ENCODE assay signal across 9 cellular contexts in genomic region chr12:123801573-123802178, GRCh38. TPM values are rescaled to one million over a fixed set of nuclear protein-coding genes. Genes with fewer than 3 reads are reported as not detected.
DNase-seq lines count a peak whose midpoint lies in the region; ATAC-seq, FAIRE-seq and TF ChIP-seq lines count a peak whose summit lies in the region.
"Had no signal": no experiment of that assay in that cellular context is flagged by ENCODE, and none has a peak within 500 bp of the region (broad histone marks: within the 10 kb centered on the region; RNA-seq: fewer than 3 reads in every experiment).

No MANE protein-coding gene starts in this region.

- H2AFZ ChIP-seq in MM.1S (ENCODE audit: low read length) (no peak overlapping the region), neural cell (ENCODE audit: low read depth, low read length) (no peak overlapping the region)

- no peaks in the 10 kb centered on the region for H3K36me3 ChIP-seq in MM.1S (replicated peaks; ENCODE audit: insufficient read depth, low read length)
- no peaks in the 10 kb centered on the region for H3K36me3 ChIP-seq in neural cell (ENCODE audit: insufficient read depth, low read length)

- intact Hi-C loops in posterior vena cava (cut with DNase I) = no loop called here

- H3K9me2 ChIP-seq in MM.1S (replicated peaks; ENCODE audit: insufficient read depth, low read length) (no peaks in the 10 kb centered on the region), neural cell (ENCODE audit: insufficient read depth, low read length) (no peaks in the 10 kb centered on the region)

- H3K27me3 ChIP-seq in MM.1S (replicated peaks; ENCODE audit: insufficient read depth, low read length) (no peaks in the 10 kb centered on the region), neural cell (ENCODE audit: insufficient read depth, low read depth, low read length) (no peaks in the 10 kb centered on the region)

- no peaks in the 10 kb centered on the region for H3K79me2 ChIP-seq in MM.1S (ENCODE audit: low read length)
- H3K79me2 ChIP-seq in neural cell (replicated peaks; ENCODE audit: insufficient read depth, low read length) = no peaks in the 10 kb centered on the region

- H3K9ac ChIP-seq in MM.1S (ENCODE audit: low read length) = no peak overlapping the region
- no peak overlapping the region for H3K9ac ChIP-seq in neural cell (ENCODE audit: low read length)

- H3K27ac ChIP-seq in MM.1S (ENCODE audit: low read length) (no peak overlapping the region), neural cell (ENCODE audit: low read length) (no peak overlapping the region)

- H3K4me1 ChIP-seq in MM.1S (ENCODE audit: low read length) = no peaks in the 10 kb centered on the region

- no peak overlapping the region for H3K4me3 ChIP-seq in MM.1S (ENCODE audit: low read length)
- H3K4me3 ChIP-seq in cardiac fibroblast (replicated peaks in 1 of 2; ENCODE audit: low read depth in 2 of 2, low read length in 2 of 2) = no peak overlapping the region
- H3K4me3 ChIP-seq in neural cell (ENCODE audit: low read length) = no peak overlapping the region

- no peak for TF ChIP-seq EP300 in neural cell (conservative IDR thresholded peaks at IDR 0.05; ENCODE audit: poor library complexity, severe bottlenecking)

- H3F3A ChIP-seq in MM.1S (ENCODE audit: insufficient read depth, low read length) (no peaks in the 10 kb centered on the region), neural cell (ENCODE audit: insufficient read depth, low read length, poor library complexity, severe bottlenecking) (no peaks in the 10 kb centered on the region)

- H3K9me3 ChIP-seq in MM.1S (replicated peaks; ENCODE audit: insufficient read depth, low read length) (no peaks in the 10 kb centered on the region), neural cell (ENCODE audit: low read length) (no peaks in the 10 kb centered on the region)

- TF ChIP-seq RAD21 in neural cell (conservative IDR thresholded peaks at IDR 0.05) = peak; percentile 18

- peak; percentile 55 for FAIRE-seq in G401.6 (lab: Jason Lieb, UNC)

- H4K20me1 ChIP-seq in MM.1S (ENCODE audit: insufficient read depth, low read length) (no peaks in the 10 kb centered on the region), neural cell (ENCODE audit: insufficient read depth) (no peaks in the 10 kb centered on the region)

- H3K4me2 ChIP-seq in MM.1S (ENCODE audit: low read depth, low read length) (no peak overlapping the region), neural cell (ENCODE audit: low read length) (no peak overlapping the region)

- TF ChIP-seq CTCF in MM.1S (IDR thresholded peaks at IDR 0.05; ENCODE audit: low read length) = no peak; the same call in 1 of the 2 replicates
- TF ChIP-seq CTCF in cardiac fibroblast (IDR thresholded peaks at IDR 0.05; ENCODE audit: low read depth, low read length) = peak; percentile 42
- TF ChIP-seq CTCF in neural cell (IDR thresholded peaks at IDR 0.05; ENCODE audit: poor library complexity, severe bottlenecking) = no peak

- ATAC-seq in GM19324 (IDR thresholded peaks at IDR 0.05; ENCODE audit: low FRiP score, unreplicated experiment) (no peak), HG03196 (IDR thresholded peaks at IDR 0.05; ENCODE audit: unreplicated experiment) (no peak), GM18511 (IDR thresholded peaks at IDR 0.05; ENCODE audit: unreplicated experiment) (no peak)

- DNase-seq in MM.1S (peak; percentile 7), cardiac fibroblast (ENCODE audit: low read depth in 2 of 2) (peak; percentile 24 to 49), posterior vena cava (ENCODE audit: low spot score) (no peak)
- DNase-seq: retina had no signal

TF ChIP-seq in neural cell, 6 proteins besides CTCF, POLR2A, EP300 and RAD21:
- no peak for TF ChIP-seq MXI1 (conservative IDR thresholded peaks at IDR 0.05; ENCODE audit: poor library complexity, severe bottlenecking)
- no peak for TF ChIP-seq SMC3 (conservative IDR thresholded peaks at IDR 0.05; ENCODE audit: poor library complexity)
- TF ChIP-seq REST (IDR thresholded peaks at IDR 0.05; ENCODE audit: borderline replicate concordance) = no peak
- TF ChIP-seq POLR2AphosphoS5 (IDR thresholded peaks at IDR 0.05) = no peak
- TF ChIP-seq TAF1 (IDR thresholded peaks at IDR 0.05; ENCODE audit: low read depth) = no peak
- TF ChIP-seq EZH2 (IDR thresholded peaks at IDR 0.05; ENCODE audit: borderline replicate concordance, insufficient read depth, low read length, poor library complexity, severe bottlenecking) = no peak

RNA-seq across cellular contexts. Expression of gene DNAH10, which starts 39.6 kb away (rescaled TPM):
- 1.6 and 1.9 TPM in 2 replicates for polyA plus RNA-seq in neural cell
- polyA minus RNA-seq in neural cell = 0.97 and 1.2 TPM in 2 replicates
- not detected for total RNA-seq in posterior vena cava
